ENCODE assay signal across 1 cellular context in the genomic region with DNA sequence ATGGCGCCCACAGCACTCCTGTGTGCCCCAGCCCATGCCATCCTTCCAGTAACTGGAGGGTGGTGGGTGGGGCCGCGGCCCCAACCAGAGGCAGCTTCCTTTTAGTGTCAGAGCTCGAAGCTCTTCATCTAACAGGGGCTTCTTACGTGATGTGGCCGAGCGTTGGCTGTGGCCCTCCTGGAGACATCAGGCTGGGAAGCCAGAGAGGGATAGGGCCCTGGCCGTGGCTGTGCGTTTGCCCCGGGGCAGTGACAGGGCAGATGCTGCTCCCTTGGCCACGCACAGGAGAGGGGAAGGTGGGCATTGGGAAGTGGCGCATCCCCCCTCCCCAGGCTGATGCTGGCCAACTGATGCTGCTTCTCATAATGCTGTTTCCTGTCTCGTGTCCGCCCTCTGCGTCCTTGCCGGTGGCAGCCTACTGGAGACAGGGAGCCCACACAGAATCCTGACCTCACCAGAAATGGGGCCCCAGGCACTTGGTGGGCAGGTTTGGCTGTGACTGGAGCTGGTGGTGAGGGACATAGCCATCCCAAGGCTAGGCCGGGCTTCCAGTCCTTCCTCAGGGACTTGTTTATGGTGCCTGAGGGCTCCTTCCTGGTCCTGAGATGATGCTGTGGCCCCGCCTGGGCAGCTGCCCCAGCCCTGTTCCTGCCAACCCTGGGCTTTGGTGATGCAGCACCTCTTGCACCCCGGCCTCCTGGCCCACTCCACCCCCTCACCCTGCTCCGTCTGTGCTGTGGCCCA.
TF ChIP-seq lines count a peak whose summit lies in the region.

No MANE protein-coding gene starts in this region.

TF ChIP-seq in HepG2, 621 proteins besides CTCF, POLR2A, EP300 and RAD21:
- peak; percentile 36 for TF ChIP-seq AGO2 (optimal IDR thresholded peaks at IDR 0.05; ENCODE audit: low read depth, low read length)
- no peak for TF ChIP-seq PCBP1 (IDR thresholded peaks at IDR 0.05; ENCODE audit: borderline replicate concordance, low read depth, low read length)
- no peak for TF ChIP-seq MBNL3 (CRISPR knock-in tag; conservative IDR thresholded peaks at IDR 0.05)
- TF ChIP-seq SUZ12 (IDR thresholded peaks at IDR 0.05; ENCODE audit: low read depth, low read length), result no peak
TF ChIP-seq in HepG2: peak in this region for 1.
